Comparison of ENCODE assay signal across 20 cellular contexts in genomic region chr20:64169089-64169560, GRCh38. TPM values are rescaled to one million over a fixed set of nuclear protein-coding genes. Genes with fewer than 3 reads are reported as not detected.
DNase-seq lines count a peak whose midpoint lies in the region; ATAC-seq, FAIRE-seq and TF ChIP-seq lines count a peak whose summit lies in the region.
"Had no signal": no experiment of that assay in that cellular context is flagged by ENCODE, and none has a peak within 500 bp of the region (broad histone marks: within the 10 kb centered on the region; RNA-seq: fewer than 3 reads in every experiment).

No MANE protein-coding gene starts in this region.

- H3K79me2 ChIP-seq in H1 (ENCODE audit: control insufficient read depth in 1 of 2, insufficient read depth in 2 of 2, low read length in 2 of 2), result no peaks in the 10 kb centered on the region

- ATAC-seq in aorta (ENCODE audit: low FRiP score), result no peak

- no peaks in the 10 kb centered on the region for H4K20me1 ChIP-seq in H1 (replicated peaks in 1 of 2; ENCODE audit: control insufficient read depth in 1 of 2, insufficient read depth in 2 of 2, low read length in 2 of 2)

- peak overlapping the region; percentile 61 for H4K91ac ChIP-seq in H1 (replicated peaks; ENCODE audit: insufficient read length, low read length)

- H3K36me3 ChIP-seq in WERI-Rb-1 (no peaks in the 10 kb centered on the region), H1 (ENCODE audit: control insufficient read depth in 2 of 4, insufficient read depth in 4 of 4, low read length in 3 of 4) (no peaks in the 10 kb centered on the region), aorta (ENCODE audit: control insufficient read depth in 1 of 2, insufficient read depth in 2 of 2, low read length in 1 of 2) (no peaks in the 10 kb centered on the region)
- H3K36me3 ChIP-seq: BE2C, HAP-1 had no signal

- no peak overlapping the region for H2BK20ac ChIP-seq in H1 (ENCODE audit: low read length)

- H3K27ac ChIP-seq in WERI-Rb-1, result peak overlapping the region; percentile 79
- no peak overlapping the region for H3K27ac ChIP-seq in H1 (ENCODE audit: low read depth, low read length)
- H3K27ac ChIP-seq in aorta (ENCODE audit: low read depth in 1 of 2, low read length in 2 of 2), result no peak overlapping the region
- H3K27ac ChIP-seq: HL-60 had no signal

- no peaks in the 10 kb centered on the region for H3K79me1 ChIP-seq in H1 (ENCODE audit: low read depth, low read length)

- no peaks in the 10 kb centered on the region for H3K23me2 ChIP-seq in H1 (ENCODE audit: low read depth, low read length)

- TF ChIP-seq CTCF in WERI-Rb-1 (IDR thresholded peaks at IDR 0.05; ENCODE audit: low read depth, low read length) (no peak), H1 (IDR thresholded peaks at IDR 0.05; ENCODE audit: control extremely low read depth in 1 of 3, insufficient read depth in 1 of 3, low read depth in 1 of 3, low read length in 3 of 3) (no peak)

- no peak for TF ChIP-seq EP300 in H1 (IDR thresholded peaks at IDR 0.05; ENCODE audit: borderline replicate concordance in 1 of 2, low read depth in 2 of 2, low read length in 2 of 2)

- H3K9ac ChIP-seq in H1 (replicated peaks in 1 of 4; ENCODE audit: extremely low read depth in 1 of 4, low read depth in 3 of 4, low read length in 3 of 4), result no peak overlapping the region

- DNase-seq in WERI-Rb-1, result no peak
- DNase-seq in H1 (ENCODE audit: low read depth in 1 of 2, low spot score in 2 of 2), result no peak
- peak; percentile 43 for DNase-seq in myocyte (ENCODE audit: low read depth)
- DNase-seq in aorta, result no peak
- no peak for DNase-seq in T-helper 9 cell
- DNase-seq in mesenteric fat pad (ENCODE audit: low spot score), result no peak
- DNase-seq in SKM-1 treated with dmso at 0.1 percent for 144 hours (lab: John Stamatoyannopoulos, UW; ENCODE audit: unreplicated experiment), result no peak
- DNase-seq: ACHN; BE2C; CD4-positive, CD25-positive, alpha-beta regulatory T cell; CD8-positive, alpha-beta memory T cell; COR-L47; IMR-90 had no signal

- no peak overlapping the region for H3K18ac ChIP-seq in H1 (ENCODE audit: extremely low read depth, low read length)

- no peak overlapping the region for H4K5ac ChIP-seq in H1 (ENCODE audit: insufficient read length, low read depth, low read length)

- no peak overlapping the region for H2BK12ac ChIP-seq in H1 (ENCODE audit: low read depth, low read length)

- H3K27me3 ChIP-seq in WERI-Rb-1 (ENCODE audit: insufficient read depth, low read depth, severe bottlenecking) (no peaks in the 10 kb centered on the region), H1 (replicated peaks in 1 of 4; ENCODE audit: control insufficient read depth in 3 of 4, extremely low read depth in 1 of 4, insufficient read depth in 3 of 4, low read length in 3 of 4) (peaks cover 0 to 7% (median 3%) of the 10 kb centered on the region in 4 experiments; a peak in 3 of 7 replicates), aorta (ENCODE audit: control insufficient read depth in 1 of 2, insufficient read depth in 2 of 2, low read length in 1 of 2) (no peaks in the 10 kb centered on the region)
- H3K27me3 ChIP-seq: BE2C had no signal

- H3K23ac ChIP-seq in H1 (ENCODE audit: insufficient read length), result no peak overlapping the region

- peaks cover 0 to 5% (median 2%) of the 10 kb centered on the region in 4 experiments; a peak in 3 of 7 replicates for H3K4me1 ChIP-seq in H1 (replicated peaks in 1 of 4; ENCODE audit: control insufficient read depth in 3 of 4, insufficient read depth in 4 of 4, low read length in 3 of 4)
- no peaks in the 10 kb centered on the region for H3K4me1 ChIP-seq in aorta (ENCODE audit: control insufficient read depth in 1 of 2, insufficient read depth in 2 of 2, low read length in 2 of 2)
- H3K4me1 ChIP-seq: HAP-1 had no signal

- no peak overlapping the region for H2BK5ac ChIP-seq in H1 (ENCODE audit: low read depth, low read length)

- H2BK15ac ChIP-seq in H1 (ENCODE audit: low read length), result no peak overlapping the region

- H4K8ac ChIP-seq in H1 (ENCODE audit: extremely low read depth, insufficient read depth, low read length), result no peak overlapping the region

- H3K9me3 ChIP-seq in WERI-Rb-1 (ENCODE audit: severe bottlenecking) (no peaks in the 10 kb centered on the region), H1 (ENCODE audit: insufficient read depth in 2 of 2, low read depth in 1 of 2, low read length in 1 of 2) (no peaks in the 10 kb centered on the region), aorta (ENCODE audit: control insufficient read depth, low read length) (no peaks in the 10 kb centered on the region)
- H3K9me3 ChIP-seq: BE2C, HAP-1 had no signal

- WGBS in H1 (ENCODE audit: extremely low coverage in 1 of 2, insufficient coverage in 1 of 2, insufficient read length in 1 of 2, insufficient replicate concordance in 2 of 2, low coverage in 1 of 2, low lambda C conversion rate in 2 of 2, missing lambda C conversion rate in 1 of 2), 2 experiments, result 91% methylated on average over 10 of the region's 10 CpGs; no CpG with 5 or more reads in 1 of the 2 experiments
- WGBS in aorta, 2 donors, result 82 to 84% methylated on average over 10 of the region's 10 CpGs

- no peak overlapping the region for H2AK5ac ChIP-seq in H1 (ENCODE audit: low read depth, low read length)

- H3K4me2 ChIP-seq in H1 (ENCODE audit: insufficient read depth in 1 of 2, low read depth in 2 of 2, low read length in 2 of 2), result no peak overlapping the region

- no peak overlapping the region for H3K4ac ChIP-seq in H1 (replicated peaks; ENCODE audit: insufficient read length, low read depth, low read length)

- no peak for TF ChIP-seq POLR2A in H1 (IDR thresholded peaks at IDR 0.05; ENCODE audit: control extremely low read depth in 1 of 2, low read depth in 2 of 2, low read length in 2 of 2)

- no peak overlapping the region for H3K14ac ChIP-seq in H1 (ENCODE audit: insufficient read length)

- no peak overlapping the region for H2AFZ ChIP-seq in H1 (ENCODE audit: low read length)

- H3K4me3 ChIP-seq in WERI-Rb-1 (ENCODE audit: low read depth, low read length) (no peak overlapping the region), H1 (ENCODE audit: extremely low read depth in 1 of 4, insufficient read depth in 2 of 4, low read depth in 3 of 4, low read length in 4 of 4) (no peak overlapping the region), aorta (ENCODE audit: low read length in 2 of 2) (no peak overlapping the region)
- H3K4me3 ChIP-seq: HAP-1 had no signal

- no peak overlapping the region for H3K56ac ChIP-seq in H1 (replicated peaks; ENCODE audit: insufficient read length, low read depth, low read length)

- FAIRE-seq in H1 (lab: Jason Lieb, UNC), result no peak
- FAIRE-seq: A204.1, G401.6, GM12891, GM19239 had no signal

- POLR2A ChIA-PET in H1 (lab: Charles Lee; ENCODE audit: partially characterized antibody), result no interaction called here

- intact Hi-C loops in aorta (cut with DNase I), result no loop called here

- TF ChIP-seq RAD21 in H1 (IDR thresholded peaks at IDR 0.05 in 1 of 2, conservative IDR thresholded peaks at IDR 0.05 in 1 of 2; ENCODE audit: low read depth in 2 of 2, low read length in 2 of 2), result no peak

- no peak overlapping the region for H2BK120ac ChIP-seq in H1 (replicated peaks; ENCODE audit: low read depth, low read length)

- CTCF ChIA-PET in H1 (lab: Charles Lee; ENCODE audit: partially characterized antibody), result interaction anchor here (1.0 to 1.3 kb wide), 5 partner anchors 8 to 86 kb away, joined by 3 to 4 read pairs (median 3); no protein-coding TSS in a partner anchor

TF ChIP-seq in H1, 55 proteins besides CTCF, POLR2A, EP300 and RAD21 (continues in another document):
- TF ChIP-seq BACH1 (IDR thresholded peaks at IDR 0.05; ENCODE audit: low read length) (no peak), TAF1 (IDR thresholded peaks at IDR 0.05; ENCODE audit: low read depth, low read length) (no peak), CHD2 (IDR thresholded peaks at IDR 0.05; ENCODE audit: low read length) (no peak)

RNA-seq across cellular contexts. Expression of gene MYT1, which starts 4.9 kb away (rescaled TPM):
- 1.1 and 2.0 TPM in 2 replicates for total RNA-seq in H1 (2021; fragmentation: NEBNext Ultra II Directional; extraction: Animal tissue kit (Norgen Biotek cat#: 25700))
- polyA plus RNA-seq in H1 (2011; rRNA removed) (0.63 and 1.0 TPM in 2 replicates), aorta (not detected)
- 0.96 TPM for polyA plus RNA-seq in H1 (2011; cell fraction: cytosol; rRNA removed)
- 2.8 TPM for polyA plus RNA-seq in H1 (2011; cell fraction: nucleus; rRNA removed)
- 0.51 to 1.5 TPM (median 1.1 TPM) in 4 replicates for polyA plus RNA-seq in H1 (2012, experiment 1 of 2)
- polyA plus RNA-seq in H1 (2012, experiment 2 of 2), result 0.24 TPM
- polyA plus RNA-seq in H1 (2013, experiment 1 of 2), result 1.2 TPM
- polyA plus RNA-seq in H1 (2013, experiment 2 of 2), result 0.90 TPM
- 0.88 and 0.95 TPM in 2 replicates for polyA minus RNA-seq in H1 (2011; rRNA and poly(A)+ RNA removed)
- 1.3 TPM for polyA minus RNA-seq in H1 (2011; cell fraction: cytosol; rRNA and poly(A)+ RNA removed)
- 1.00 TPM for polyA minus RNA-seq in H1 (2011; cell fraction: nucleus; rRNA and poly(A)+ RNA removed)
- total RNA-seq in myocyte (not detected in 2 replicates), aorta (not detected), mesenteric fat pad (not detected)
- 0.03 TPM for polyA plus RNA-seq in myocyte (2012)
- total RNA-seq: CD4-positive, CD25-positive, alpha-beta regulatory T cell; HT1080; IMR-90 had no signal
- polyA plus RNA-seq: CD8-positive, alpha-beta memory T cell; IMR-90 had no signal
